In the genomic region with DNA sequence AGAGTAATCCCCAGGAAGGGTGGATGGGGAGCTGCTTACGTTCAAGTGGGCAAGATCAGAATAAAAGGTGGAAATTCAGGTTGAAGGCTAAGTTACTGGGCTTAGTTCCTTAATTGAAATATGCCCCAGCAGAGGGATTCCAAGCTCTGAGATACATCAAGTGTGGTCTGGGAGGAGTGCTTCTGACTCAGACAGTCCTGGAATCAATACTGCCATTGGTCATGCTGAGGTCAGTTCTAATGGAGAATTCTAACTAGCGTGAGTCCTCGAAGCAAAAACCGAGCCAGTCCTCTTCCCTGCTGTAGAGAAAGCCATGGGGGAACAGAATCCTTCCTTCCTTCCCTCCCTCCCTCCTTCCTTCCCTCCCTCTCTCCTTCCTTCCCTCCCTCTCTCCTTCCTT, we compare ENCODE assay signal across 19 cellular contexts. TPM values are rescaled to one million over a fixed set of nuclear protein-coding genes. Genes with fewer than 3 reads are reported as not detected.
"Had no signal": no experiment of that assay in that cellular context is flagged by ENCODE, and none has a peak within 500 bp of the region (broad histone marks: within the 10 kb centered on the region; RNA-seq: fewer than 3 reads in every experiment).

No MANE protein-coding gene starts in this region.

- H3K4me3 ChIP-seq: left lung, sigmoid colon, smooth muscle cell, stomach, transverse colon had no signal

- H3K4me3 Mint-ChIP-seq: activated CD4-positive, alpha-beta memory T cell treated with anti-CD3 and anti-CD28 coated beads, Interleukin-2, amount 10 ng/mL, durations not matched to agents 7 days and 5 days; activated naive CD4-positive, alpha-beta T cell treated with anti-CD3 and anti-CD28 coated beads, Interleukin-2, amount 10 ng/mL, durations not matched to agents 7 days and 5 days; natural killer cell; stimulated activated memory B cell treated with anti-CD40 and anti-IgM and Interleukin-4, amounts not matched to agents 10 μg/mL and 1 μg/mL and 100 μg/mL, for 72 hours had no signal

- H3K36me3 Mint-ChIP-seq: activated naive CD4-positive, alpha-beta T cell treated with anti-CD3 and anti-CD28 coated beads, Interleukin-2, amount 10 ng/mL, durations not matched to agents 7 days and 5 days; natural killer cell; stimulated activated memory B cell treated with anti-CD40 and anti-IgM and Interleukin-4, amounts not matched to agents 10 μg/mL and 1 μg/mL and 100 μg/mL, for 72 hours had no signal

- H3K4me1 ChIP-seq: left lung, sigmoid colon, stomach, transverse colon had no signal

- H3K27ac Mint-ChIP-seq: activated CD4-positive, alpha-beta memory T cell treated with anti-CD3 and anti-CD28 coated beads, Interleukin-2, amount 10 ng/mL, durations not matched to agents 7 days and 5 days; activated naive CD4-positive, alpha-beta T cell treated with anti-CD3 and anti-CD28 coated beads, Interleukin-2, amount 10 ng/mL, durations not matched to agents 7 days and 5 days; natural killer cell; stimulated activated memory B cell treated with anti-CD40 and anti-IgM and Interleukin-4, amounts not matched to agents 10 μg/mL and 1 μg/mL and 100 μg/mL, for 72 hours had no signal

- H3K9me3 Mint-ChIP-seq: activated CD4-positive, alpha-beta memory T cell treated with anti-CD3 and anti-CD28 coated beads, Interleukin-2, amount 10 ng/mL, durations not matched to agents 7 days and 5 days; natural killer cell had no signal

- ATAC-seq: left lung; natural killer cell; stimulated activated memory B cell treated with anti-CD40 and anti-IgM and Interleukin-4, amounts not matched to agents 10 μg/mL and 1 μg/mL and 100 μg/mL, for 72 hours had no signal

- H3K27ac ChIP-seq: left lung, sigmoid colon, stomach, transverse colon had no signal

- H3K9me3 ChIP-seq: transverse colon had no signal

- H3K36me3 ChIP-seq: left lung, sigmoid colon, stomach, transverse colon had no signal

- H3K4me1 Mint-ChIP-seq: activated CD4-positive, alpha-beta memory T cell treated with anti-CD3 and anti-CD28 coated beads, Interleukin-2, amount 10 ng/mL, durations not matched to agents 7 days and 5 days; activated naive CD4-positive, alpha-beta T cell treated with anti-CD3 and anti-CD28 coated beads, Interleukin-2, amount 10 ng/mL, durations not matched to agents 7 days and 5 days; natural killer cell; stimulated activated memory B cell treated with anti-CD40 and anti-IgM and Interleukin-4, amounts not matched to agents 10 μg/mL and 1 μg/mL and 100 μg/mL, for 72 hours had no signal

- H3K27me3 Mint-ChIP-seq: activated CD4-positive, alpha-beta memory T cell treated with anti-CD3 and anti-CD28 coated beads, Interleukin-2, amount 10 ng/mL, durations not matched to agents 7 days and 5 days; stimulated activated memory B cell treated with anti-CD40 and anti-IgM and Interleukin-4, amounts not matched to agents 10 μg/mL and 1 μg/mL and 100 μg/mL, for 72 hours had no signal

- DNase-seq: activated CD4-positive, alpha-beta memory T cell treated with anti-CD3 and anti-CD28 coated beads, Interleukin-2, amount 10 ng/mL, durations not matched to agents 7 days and 5 days; activated CD4-positive, alpha-beta T cell treated with anti-CD3 and anti-CD28 coated beads for 48 hours; activated effector memory CD4-positive, alpha-beta T cell treated with anti-CD3 and anti-CD28 coated beads, Interleukin-2, amount 50 U/mL, for 16 hours; activated naive CD4-positive, alpha-beta T cell treated with anti-CD3 and anti-CD28 coated beads, Interleukin-2, amount 10 ng/mL, durations not matched to agents 7 days and 5 days; amygdala; foreskin melanocyte; left lung; midbrain; natural killer cell; sigmoid colon; stimulated activated CD4-positive, alpha-beta T cell treated with anti-CD3 and anti-CD28 coated beads, Interleukin-15, amount 100 ng/mL, for 24 hours; stomach; transverse colon had no signal

- H3K4me2 ChIP-seq: smooth muscle cell had no signal

RNA-seq across cellular contexts. Expression of a gene that starts 39.9 kb away (rescaled TPM):
- total RNA-seq: activated CD4-positive, alpha-beta memory T cell treated with anti-CD3 and anti-CD28 coated beads, Interleukin-2, amount 10 ng/mL, durations not matched to agents 7 days and 5 days; chondrocyte; lung microvascular endothelial cell; natural killer cell; osteoblast had no signal
- polyA plus RNA-seq: fibroblast of lung, smooth muscle cell had no signal
